ENCODE assay signal across 10 cellular contexts in the genomic region with DNA sequence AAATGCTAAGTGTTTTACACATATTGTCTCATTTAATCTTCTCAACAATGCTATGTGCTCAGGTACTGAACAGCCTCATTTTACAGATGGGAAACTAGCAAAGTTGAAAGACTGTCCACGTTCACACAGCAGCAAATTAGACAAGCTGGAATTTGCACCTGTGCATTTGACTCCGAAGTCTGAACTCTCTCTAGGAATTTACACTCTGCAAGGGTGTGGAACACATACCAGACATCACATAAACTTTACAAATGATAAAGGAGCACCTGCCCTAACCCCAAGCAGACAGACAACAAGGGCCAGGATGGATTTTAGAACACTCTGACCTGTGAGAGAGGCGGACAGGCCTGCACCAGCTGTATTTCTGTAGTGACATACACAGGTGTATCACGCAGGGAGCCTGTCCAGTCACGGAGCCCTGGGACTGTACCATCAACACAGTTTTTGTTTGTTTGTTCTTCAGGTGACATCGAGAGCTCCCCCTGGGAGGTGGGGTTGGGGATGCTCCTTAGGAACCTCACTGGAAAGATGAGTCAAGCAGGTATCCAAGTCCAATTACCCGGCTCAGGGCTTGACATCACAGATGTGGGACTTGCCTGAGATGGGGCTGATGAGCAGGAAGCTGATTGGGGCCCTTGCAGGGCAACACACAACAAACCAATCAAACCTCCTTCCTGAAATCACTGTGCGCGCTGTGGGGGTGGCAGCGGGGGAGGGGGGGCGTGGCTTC. TPM values are rescaled to one million over a fixed set of nuclear protein-coding genes. Genes with fewer than 3 reads are reported as not detected.
DNase-seq lines count a peak whose midpoint lies in the region; ATAC-seq, FAIRE-seq and TF ChIP-seq lines count a peak whose summit lies in the region.
"Had no signal": no experiment of that assay in that cellular context is flagged by ENCODE, and none has a peak within 500 bp of the region (broad histone marks: within the 10 kb centered on the region; RNA-seq: fewer than 3 reads in every experiment).

No MANE protein-coding gene starts in this region.

- no peaks in the 10 kb centered on the region for H4K20me1 ChIP-seq in HepG2 (ENCODE audit: insufficient read depth, low read length)

- FAIRE-seq in HepG2 (lab: Jason Lieb, UNC), result no peak

- H3K27me3 Mint-ChIP-seq in WTC11 (ENCODE audit: low read depth), result no peaks in the 10 kb centered on the region

- no peak overlapping the region for H3K4me3 Mint-ChIP-seq in WTC11

- TF ChIP-seq RAD21 in HepG2 (CRISPR knock-in tag; IDR thresholded peaks at IDR 0.05), result no peak

- POLR2A ChIA-PET in WTC11 (lab: Charles Lee) (interaction anchor here (0.7 to 1.1 kb wide), 2 partner anchors 9 to 41 kb away, joined by 3 read pairs; no protein-coding TSS in a partner anchor), HepG2 (lab: Yijun Ruan, JAX) (no interaction called here)

- intact Hi-C loops in HepG2 (cut with micrococcal nuclease; ENCODE audit: unreplicated experiment) (no loop called here), ovary (cut with DNase I) (no loop called here)

- peaks cover 13% of the 10 kb centered on the region; the same call in 1 of the 2 replicates for H3K4me1 Mint-ChIP-seq in WTC11

- no TSS peak for BruUV-seq in HepG2 (replicated peaks; lab: Mats Ljungman, UMichigan)

- no peak for TF ChIP-seq CTCF in GM12864 (IDR thresholded peaks at IDR 0.05; ENCODE audit: low read depth, low read length, missing control alignments)
- no peak for TF ChIP-seq CTCF in WTC11 (IDR thresholded peaks at IDR 0.05)
- no peak for TF ChIP-seq CTCF in HepG2 (CRISPR knock-in tag; IDR thresholded peaks at IDR 0.05)
- no peak for TF ChIP-seq CTCF in ovary (IDR thresholded peaks at IDR 0.05)

- TF ChIP-seq POLR2A in HepG2 (IDR thresholded peaks at IDR 0.05; ENCODE audit: insufficient read depth in 1 of 2, low read depth in 2 of 2, low read length in 2 of 2) (no peak), ovary (IDR thresholded peaks at IDR 0.05) (no peak)

- TF ChIP-seq EP300 in HepG2 (IDR thresholded peaks at IDR 0.05; ENCODE audit: low read depth in 2 of 2, low read length in 2 of 2), result no peak
- TF ChIP-seq EP300 in HepG2 (CRISPR knock-in tag; IDR thresholded peaks at IDR 0.05; ENCODE audit: borderline replicate concordance), result no peak
- TF ChIP-seq EP300 in ovary (IDR thresholded peaks at IDR 0.05), result no peak

- ATAC-seq in HG02885 (IDR thresholded peaks at IDR 0.05; ENCODE audit: poor library complexity, unreplicated experiment) (peak; percentile 93), WTC11 (peak; percentile 7; the same call in 1 of the 2 replicates), HepG2 (peak; percentile 19)
- ATAC-seq: Right ventricle myocardium inferior had no signal

- no peaks in the 10 kb centered on the region for H3K4me1 ChIP-seq in HepG2 (ENCODE audit: insufficient read depth, low read length)
- no peaks in the 10 kb centered on the region for H3K4me1 ChIP-seq in ovary (ENCODE audit: insufficient read depth)
- H3K4me1 ChIP-seq: upper lobe of left lung had no signal

- in situ Hi-C loops in HepG2 (cut with HindIII; ENCODE audit: extremely low pct_ligation_motif_present, low pct_unique_long_range_greater_than_20kb), result loop anchor here (25.0 kb wide), 1 partner anchor 442 kb away; no protein-coding TSS in a partner anchor

- DNase-seq in GM12864 (ENCODE audit: low read depth) (peak; percentile 33), WTC11 (ENCODE audit: low spot score) (no peak), HepG2 (ENCODE audit: low spot score) (no peak), NCI-H226 (no peak), ovary (no peak), SIG-M5 (lab: John Stamatoyannopoulos, UW) (no peak), SHP77 (lab: John Stamatoyannopoulos, UW) (no peak)

- H3K27ac ChIP-seq in HepG2 (ENCODE audit: extremely low read length, insufficient read depth, low read length) (no peak overlapping the region), ovary (no peak overlapping the region)
- H3K27ac ChIP-seq: upper lobe of left lung had no signal

- H2AFZ ChIP-seq in HepG2 (ENCODE audit: low read length), result no peak overlapping the region

- H3K27me3 ChIP-seq in HepG2 (ENCODE audit: control insufficient read depth in 1 of 2, insufficient read depth in 2 of 2, low read length in 2 of 2), result peaks cover 0 to 3% of the 10 kb centered on the region in 2 experiments; a peak in 2 of 5 replicates
- H3K27me3 ChIP-seq in ovary, result no peaks in the 10 kb centered on the region
- H3K27me3 ChIP-seq: upper lobe of left lung had no signal

- CTCF ChIA-PET in WTC11 (lab: Charles Lee), result interaction anchor here (1.1 to 1.2 kb wide), 2 partner anchors 17 to 26 kb away, joined by 4 read pairs; no protein-coding TSS in a partner anchor
- CTCF ChIA-PET in HepG2 (lab: Yijun Ruan, JAX; ENCODE audit: low intra/inter-chr PET ratio, low total read pairs), result no interaction called here

- no peak overlapping the region for H3K9ac ChIP-seq in HepG2 (ENCODE audit: insufficient read depth, low read depth, low read length)

- H3K9me3 ChIP-seq in HepG2 (ENCODE audit: low read length) (no peaks in the 10 kb centered on the region), ovary (no peaks in the 10 kb centered on the region)
- H3K9me3 ChIP-seq: upper lobe of left lung had no signal

- WGBS in HepG2 (ENCODE audit: low lambda C conversion rate), result 63% methylated on average over 9 of the region's 11 CpGs
- 76 to 78% (median 76%) methylated on average over 11 of the region's 11 CpGs for WGBS in ovary, 3 donors

- no peak overlapping the region for H3K4me2 ChIP-seq in HepG2 (ENCODE audit: low read depth, low read length)

- H3K27ac Mint-ChIP-seq in WTC11, result 0 out of 2 replicates have a peak overlapping the region, but pooled peaks have one; percentile 54

- no peaks in the 10 kb centered on the region for H3K79me2 ChIP-seq in HepG2 (ENCODE audit: insufficient read depth, low read length)

- H3K36me3 Mint-ChIP-seq in WTC11, result peaks cover 29% of the 10 kb centered on the region

- peaks cover 8 to 26% of the 10 kb centered on the region in 2 experiments for H3K36me3 ChIP-seq in HepG2 (replicated peaks in 1 of 2; ENCODE audit: control insufficient read depth in 1 of 2, insufficient read depth in 2 of 2, low read length in 2 of 2)
- no peaks in the 10 kb centered on the region for H3K36me3 ChIP-seq in ovary
- H3K36me3 ChIP-seq: upper lobe of left lung had no signal

- no peak overlapping the region for H3K4me3 ChIP-seq in GM12864 (ENCODE audit: low read depth, low read length)
- H3K4me3 ChIP-seq in HepG2 (replicated peaks in 1 of 3; ENCODE audit: insufficient read depth in 1 of 3, low read depth in 2 of 3, low read length in 3 of 3), result no peak overlapping the region
- H3K4me3 ChIP-seq in ovary, result no peak overlapping the region
- H3K4me3 ChIP-seq: upper lobe of left lung had no signal

- no peaks in the 10 kb centered on the region for H3K9me3 Mint-ChIP-seq in WTC11

TF ChIP-seq in WTC11, 78 proteins besides CTCF, POLR2A, EP300 and RAD21 (continues in another document):
- TF ChIP-seq ZNF317 (CRISPR knock-in tag; IDR thresholded peaks at IDR 0.05; ENCODE audit: borderline replicate concordance, low read depth), result no peak

TF ChIP-seq in HepG2, 621 proteins besides CTCF, POLR2A, EP300 and RAD21:
- TF ChIP-seq BCL6 (CRISPR knock-in tag; IDR thresholded peaks at IDR 0.05), result peak; percentile 73
- no peak for TF ChIP-seq GLI4 (CRISPR knock-in tag; IDR thresholded peaks at IDR 0.05; ENCODE audit: borderline replicate concordance)
- 0 out of 2 replicates have a peak, but pooled peaks have one; percentile 7 for TF ChIP-seq POLR2G (IDR thresholded peaks at IDR 0.05; ENCODE audit: low read depth, low read length)
- TF ChIP-seq, protein P1, sequence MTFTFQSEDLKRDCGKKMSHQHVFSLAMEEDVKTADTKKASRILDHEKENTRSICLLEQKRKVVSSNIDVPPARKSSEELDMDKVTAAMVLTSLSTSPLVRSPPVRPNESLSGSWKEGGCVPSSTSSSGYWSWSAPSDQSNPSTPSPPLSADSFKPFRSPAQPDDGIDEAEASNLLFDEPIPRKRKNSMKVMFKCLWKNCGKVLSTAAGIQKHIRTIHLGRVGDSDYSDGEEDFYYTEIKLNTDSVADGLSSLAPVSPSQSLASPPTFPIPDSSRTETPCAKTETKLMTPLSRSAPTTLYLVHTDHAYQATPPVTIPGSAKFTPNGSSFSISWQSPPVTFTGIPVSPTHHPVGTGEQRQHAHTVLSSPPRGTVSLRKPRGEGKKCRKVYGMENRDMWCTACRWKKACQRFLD (CRISPR knock-in tag; IDR thresholded peaks at IDR 0.05; ENCODE audit: borderline replicate concordance), result no peak

RNA-seq across cellular contexts. Expression of a gene that starts 31.0 kb away (rescaled TPM):
- total RNA-seq in WTC11 (2021), result 93.6 to 118 TPM (median 96.5 TPM) in 3 replicates
- 22.9 and 54.3 TPM in 2 replicates for total RNA-seq in HepG2 (2016; rRNA removed; fragmentation: Illumina TruSeq; extraction: Trizol)
- total RNA-seq in HepG2 (2016; cell fraction: cytosol; rRNA removed; fragmentation: Illumina TruSeq; extraction: Trizol; ENCODE audit: low read depth), result 2.3 and 2.6 TPM in 2 replicates
- total RNA-seq in HepG2 (2016; cell fraction: insoluble cytoplasmic fraction; rRNA removed; fragmentation: Illumina TruSeq; extraction: Trizol), result 19.0 and 47.1 TPM in 2 replicates
- 8.0 and 10.9 TPM in 2 replicates for total RNA-seq in HepG2 (2016; cell fraction: membrane; rRNA removed; fragmentation: Illumina TruSeq; extraction: Trizol)
- 63.2 and 64.1 TPM in 2 replicates for total RNA-seq in HepG2 (2016; cell fraction: nucleus; rRNA removed; fragmentation: Illumina TruSeq; extraction: Trizol)
- polyA plus RNA-seq in HepG2 (2011; rRNA removed), result 4.7 and 6.7 TPM in 2 replicates
- 5.0 and 5.1 TPM in 2 replicates for polyA plus RNA-seq in HepG2 (2011; cell fraction: cytosol; rRNA removed)
- 10.0 and 14.1 TPM in 2 replicates for polyA plus RNA-seq in HepG2 (2011; cell fraction: nucleus; rRNA removed)
- polyA plus RNA-seq in HepG2 (2012), result 6.6 and 17.1 TPM in 2 replicates
- 1.0 and 1.3 TPM in 2 replicates for polyA plus RNA-seq in HepG2 (2016; cell fraction: cytosol; fragmentation: Illumina TruSeq; extraction: Trizol; ENCODE audit: low read depth)
- polyA plus RNA-seq in HepG2 (2016; cell fraction: insoluble cytoplasmic fraction; fragmentation: Illumina TruSeq; extraction: Trizol; ENCODE audit: low read depth), result 49.6 and 59.8 TPM in 2 replicates
- polyA plus RNA-seq in HepG2 (2016; cell fraction: membrane; fragmentation: Illumina TruSeq; extraction: Trizol; ENCODE audit: low read depth), result 2.2 and 3.0 TPM in 2 replicates
- 88.9 and 112 TPM in 2 replicates for polyA plus RNA-seq in HepG2 (2016; cell fraction: nucleus; fragmentation: Illumina TruSeq; extraction: Trizol; ENCODE audit: insufficient read depth, low read depth)
- 8.0 and 51.1 TPM in 2 replicates for polyA minus RNA-seq in HepG2 (2011; rRNA and poly(A)+ RNA removed; ENCODE audit: low replicate concordance)
- 16.7 and 21.3 TPM in 2 replicates for polyA minus RNA-seq in HepG2 (2011; cell fraction: cytosol; rRNA and poly(A)+ RNA removed)
- 25.5 and 35.3 TPM in 2 replicates for polyA minus RNA-seq in HepG2 (2011; cell fraction: nucleus; rRNA and poly(A)+ RNA removed)
- 1 to 10 TPM in 2 of 7 donors, under 1 TPM in 4, not detected in 1; 0.10 to 3.6 (median 0.71) TPM for total RNA-seq in ovary
- 1 to 10 TPM in 1 of 2 donors, under 1 TPM in 1; 0.23 to 2.8 TPM for polyA plus RNA-seq in ovary

Comparison
In these comparisons a context has a peak if more than half of its experiments do, and no peak if none do; other contexts are left out.
1. ATAC-seq: peak in every context shown above with its lines; median percentile 93 in HG02885; 19 in HepG2; 7 in WTC11.